ENCODE assay signal across 8 cellular contexts in the genomic region with DNA sequence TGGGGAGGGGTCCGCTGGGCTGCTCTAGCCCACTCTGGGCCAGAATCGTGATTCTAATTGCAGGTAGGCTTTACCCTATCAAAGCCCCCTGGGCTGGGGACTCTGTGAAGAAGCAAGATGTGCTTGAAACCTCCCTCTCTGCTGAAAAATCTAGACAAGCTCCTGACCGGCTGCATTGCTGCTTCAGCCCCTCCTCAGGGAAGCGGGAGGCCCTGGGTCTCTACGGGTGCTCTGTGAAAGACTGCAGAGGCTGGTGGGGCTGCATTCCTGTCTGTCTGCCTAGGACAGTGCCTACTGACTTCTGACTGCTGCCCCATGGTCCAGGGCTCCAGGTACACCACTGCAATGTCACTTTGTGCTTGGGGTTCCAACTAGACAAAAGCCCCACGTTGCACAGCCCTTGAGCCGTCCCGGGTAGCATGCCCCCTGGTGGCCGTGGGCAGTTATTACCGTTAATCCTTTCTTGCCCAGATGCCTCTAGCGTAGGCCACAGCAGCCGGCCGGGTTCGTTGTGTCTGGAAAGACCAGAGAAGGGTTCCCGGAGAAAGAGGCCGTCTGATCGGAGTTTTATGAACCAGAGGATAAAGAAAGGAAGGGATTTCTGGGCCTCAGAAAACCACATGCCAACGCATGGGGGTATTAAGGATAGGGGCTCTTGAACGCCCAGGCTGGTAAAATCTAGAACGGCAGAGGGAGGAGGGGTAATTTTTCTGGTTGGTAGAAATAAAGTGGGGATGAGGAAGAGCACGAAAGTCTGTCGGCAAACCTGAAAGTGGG. TPM values are rescaled to one million over a fixed set of nuclear protein-coding genes. Genes with fewer than 3 reads are reported as not detected.
DNase-seq lines count a peak whose midpoint lies in the region; ATAC-seq and TF ChIP-seq lines count a peak whose summit lies in the region.

No MANE protein-coding gene starts in this region.

- H3K27ac Mint-ChIP-seq in stimulated activated naive CD8-positive, alpha-beta T cell treated with anti-CD3 and anti-CD28 coated beads, Interleukin-15, amount 100 ng/mL, for 72 hours = no peak overlapping the region

- peak; percentile 79 for DNase-seq in DMS53 (lab: John Stamatoyannopoulos, UW)
- peak; percentile 71 for DNase-seq in NAMALWA (ENCODE audit: low spot score)
- DNase-seq in activated CD4-positive, CD25-positive, alpha-beta regulatory T cell treated with anti-CD3 and anti-CD28 coated beads, Interleukin-2, amount 50 U/mL, for 72 hours = peak; percentile 62
- peak; percentile 41 for DNase-seq in choroid plexus epithelial cell (ENCODE audit: low read depth)
- peak; percentile 42 for DNase-seq in myocyte (ENCODE audit: low read depth)
- DNase-seq in stimulated activated naive CD8-positive, alpha-beta T cell treated with anti-CD3 and anti-CD28 coated beads, Interleukin-15, amount 100 ng/mL, for 72 hours = peak; percentile 43 to 47
- no peak for DNase-seq in putamen (ENCODE audit: low spot score)

- H3K27me3 Mint-ChIP-seq in stimulated activated naive CD8-positive, alpha-beta T cell treated with anti-CD3 and anti-CD28 coated beads, Interleukin-15, amount 100 ng/mL, for 72 hours = no peaks in the 10 kb centered on the region

- peak; percentile 85 for TF ChIP-seq CTCF in choroid plexus epithelial cell (conservative IDR thresholded peaks at IDR 0.05; ENCODE audit: low read depth, low read length)

- no peaks in the 10 kb centered on the region for H3K4me1 Mint-ChIP-seq in stimulated activated naive CD8-positive, alpha-beta T cell treated with anti-CD3 and anti-CD28 coated beads, Interleukin-15, amount 100 ng/mL, for 72 hours

- no peak overlapping the region for H3K4me3 ChIP-seq in choroid plexus epithelial cell (ENCODE audit: low read depth, low read length)

- peak; percentile 86 for ATAC-seq in GM21526 (IDR thresholded peaks at IDR 0.05; ENCODE audit: low FRiP score, unreplicated experiment)
- no peak for ATAC-seq in stimulated activated naive CD8-positive, alpha-beta T cell treated with anti-CD3 and anti-CD28 coated beads, Interleukin-15, amount 100 ng/mL, for 72 hours

- H3K9me3 Mint-ChIP-seq in stimulated activated naive CD8-positive, alpha-beta T cell treated with anti-CD3 and anti-CD28 coated beads, Interleukin-15, amount 100 ng/mL, for 72 hours = no peaks in the 10 kb centered on the region

- H3K4me3 Mint-ChIP-seq in stimulated activated naive CD8-positive, alpha-beta T cell treated with anti-CD3 and anti-CD28 coated beads, Interleukin-15, amount 100 ng/mL, for 72 hours = no peak overlapping the region

RNA-seq across cellular contexts. Expression of a gene that starts 15.9 kb away (rescaled TPM):
- 0.27 and 0.68 TPM in 2 replicates for total RNA-seq in myocyte
- polyA plus RNA-seq in myocyte (2012) = 0.05 TPM

RNA-seq across cellular contexts. Expression of a gene that starts 49.2 kb away (rescaled TPM):
- total RNA-seq in myocyte = 60.7 and 75.7 TPM in 2 replicates
- polyA plus RNA-seq in myocyte (2012) = 81.7 TPM
